Comparison of ENCODE assay signal across 8 cellular contexts in genomic region chrX:41085105-41085882, GRCh38. TPM values are rescaled to one million over a fixed set of nuclear protein-coding genes. Genes with fewer than 3 reads are reported as not detected.
DNase-seq lines count a peak whose midpoint lies in the region; ATAC-seq and TF ChIP-seq lines count a peak whose summit lies in the region.

Gene USP9X (plus strand): TSS chrX:41085445. CDS start chrX:41123629, 38,184 bp downstream.

- H3K27me3 Mint-ChIP-seq in activated naive CD8-positive, alpha-beta T cell treated with anti-CD3 and anti-CD28 coated beads, Interleukin-2, amount 50 U/mL, for 24 hours: no peaks in the 10 kb centered on the region

- peaks cover 31% of the 10 kb centered on the region for H3K4me1 Mint-ChIP-seq in activated naive CD8-positive, alpha-beta T cell treated with anti-CD3 and anti-CD28 coated beads, Interleukin-2, amount 50 U/mL, for 24 hours

- in situ Hi-C loops in transverse colon (cut with MboI; ENCODE audit: low pct_ligation_motif_present in 1 of 4, low pct_unique_long_range_greater_than_20kb in 1 of 4, low sequenced_read_pairs in 3 of 4): no loop called here

- H3K4me3 ChIP-seq in cardiac muscle cell (peak within 1 kb of the TSS; percentile 87), transverse colon (peak within 1 kb of the TSS; percentile 75 to 94 (median 88))

- TF ChIP-seq CTCF in GM10266 (IDR thresholded peaks at IDR 0.05; ENCODE audit: control insufficient read depth, insufficient read depth, low read depth, missing control alignments) (no peak), cardiac muscle cell (IDR thresholded peaks at IDR 0.05; ENCODE audit: low read depth, low read length) (no peak), transverse colon (IDR thresholded peaks at IDR 0.05) (no peak)

- H3K27me3 ChIP-seq in cardiac muscle cell (no peaks in the 10 kb centered on the region), transverse colon (no peaks in the 10 kb centered on the region)

- H3K36me3 Mint-ChIP-seq in activated naive CD8-positive, alpha-beta T cell treated with anti-CD3 and anti-CD28 coated beads, Interleukin-2, amount 50 U/mL, for 24 hours (ENCODE audit: low read depth): peaks cover 8% of the 10 kb centered on the region

- ATAC-seq in HG02571 (IDR thresholded peaks at IDR 0.05; ENCODE audit: unreplicated experiment): peak; percentile 59
- peak; percentile 71 for ATAC-seq in activated naive CD8-positive, alpha-beta T cell treated with anti-CD3 and anti-CD28 coated beads, Interleukin-2, amount 50 U/mL, for 24 hours

- H3K9me3 Mint-ChIP-seq in activated naive CD8-positive, alpha-beta T cell treated with anti-CD3 and anti-CD28 coated beads, Interleukin-2, amount 50 U/mL, for 24 hours: no peaks in the 10 kb centered on the region

- DNase-seq in GM10266 (ENCODE audit: extremely low spot score): peak; percentile 83
- peak; percentile 47 for DNase-seq in NCI-H1048 (lab: John Stamatoyannopoulos, UW)
- peak; percentile 88 for DNase-seq in SW480 (ENCODE audit: low spot score)
- DNase-seq in activated naive CD8-positive, alpha-beta T cell treated with anti-CD3 and anti-CD28 coated beads, Interleukin-2, amount 50 U/mL, for 24 hours: peak; percentile 81
- peak; percentile 91 to 94 for DNase-seq in cardiac muscle cell (ENCODE audit: low read depth in 1 of 2, low spot score in 1 of 2)
- peak; percentile 82 for DNase-seq in pons (ENCODE audit: low spot score)
- DNase-seq in transverse colon: peak; percentile 95

- no peak for TF ChIP-seq EP300 in transverse colon (IDR thresholded peaks at IDR 0.05; ENCODE audit: low read depth)

- intact Hi-C loops in transverse colon (cut with DNase I; ENCODE audit: low total_unique reads): loop anchor here (5.0 kb wide), 1 partner anchor 247 kb away; the partner anchor contains the start of gene DDX3X

- H3K27ac Mint-ChIP-seq in activated naive CD8-positive, alpha-beta T cell treated with anti-CD3 and anti-CD28 coated beads, Interleukin-2, amount 50 U/mL, for 24 hours: peak within 1 kb of the TSS; percentile 98

- H3K36me3 ChIP-seq in cardiac muscle cell (no peaks in the 10 kb centered on the region), transverse colon (peaks cover 0 to 1% (median 0%) of the 10 kb centered on the region in 4 donors)

- H3K4me1 ChIP-seq in cardiac muscle cell (ENCODE audit: low read depth): peaks cover 21% of the 10 kb centered on the region
- H3K4me1 ChIP-seq in transverse colon: peaks cover 0 to 28% (median 4%) of the 10 kb centered on the region in 4 donors

- H3K27ac ChIP-seq in cardiac muscle cell (peak within 1 kb of the TSS; percentile 100), transverse colon (peak within 1 kb of the TSS; percentile 96 to 100 (median 99))

- peak within 1 kb of the TSS; percentile 89 for H3K4me3 Mint-ChIP-seq in activated naive CD8-positive, alpha-beta T cell treated with anti-CD3 and anti-CD28 coated beads, Interleukin-2, amount 50 U/mL, for 24 hours

- TF ChIP-seq POLR2A in transverse colon (IDR thresholded peaks at IDR 0.05): peak; percentile 64

- no peaks in the 10 kb centered on the region for H3K9me3 ChIP-seq in cardiac muscle cell (ENCODE audit: low read depth)
- no peaks in the 10 kb centered on the region for H3K9me3 ChIP-seq in transverse colon

- WGBS in transverse colon (ENCODE audit: low coverage in 1 of 2), 2 donors: 4% methylated on average over 76 of the region's 86 CpGs; no CpG with 5 or more reads in 1 of the 2 donors

RNA-seq across cellular contexts. Expression of gene USP9X, which starts in this region (rescaled TPM):
- 72.4 and 95.6 TPM in 2 replicates for total RNA-seq in cardiac muscle cell
- polyA plus RNA-seq in cardiac muscle cell: 43.1 and 62.4 TPM in 2 replicates
- total RNA-seq in transverse colon: 100 to 1,000 TPM in 2 of 4 donors, 10 to 100 TPM in 2; 54.9 to 154 (median 98.0) TPM

Comparison
In these comparisons a context has a peak if more than half of its experiments do, and no peak if none do; other contexts are left out.
1. Peak in every context shown above with its lines: DNase-seq, ATAC-seq, H3K4me3 ChIP-seq and H3K27ac ChIP-seq.